ENCODE assay signal across 10 cellular contexts in genomic region chr12:28222081-28222700, GRCh38. TPM values are rescaled to one million over a fixed set of nuclear protein-coding genes. Genes with fewer than 3 reads are reported as not detected.
DNase-seq lines count a peak whose midpoint lies in the region; ATAC-seq, FAIRE-seq and TF ChIP-seq lines count a peak whose summit lies in the region.
"Had no signal": no experiment of that assay in that cellular context is flagged by ENCODE, and none has a peak within 500 bp of the region (broad histone marks: within the 10 kb centered on the region; RNA-seq: fewer than 3 reads in every experiment).

No MANE protein-coding gene starts in this region.

- H3K4me3 ChIP-seq in GM12865 (ENCODE audit: low read depth, low read length) = no peak overlapping the region
- H3K4me3 ChIP-seq: gastroesophageal sphincter had no signal

- no peak for FAIRE-seq in GM19239 (lab: Jason Lieb, UNC)

- H3K36me3 Mint-ChIP-seq in activated naive CD8-positive, alpha-beta T cell treated with anti-CD3 and anti-CD28 coated beads for 36 hours = peaks cover 31% of the 10 kb centered on the region

- TF ChIP-seq CTCF in GM12865 (IDR thresholded peaks at IDR 0.05; ENCODE audit: insufficient read depth, low read depth, low read length, missing control alignments) = no peak

- H3K9me3 Mint-ChIP-seq in activated naive CD8-positive, alpha-beta T cell treated with anti-CD3 and anti-CD28 coated beads for 36 hours = peaks cover 11% of the 10 kb centered on the region

- H3K27me3 Mint-ChIP-seq in activated naive CD8-positive, alpha-beta T cell treated with anti-CD3 and anti-CD28 coated beads for 36 hours = no peaks in the 10 kb centered on the region

- H3K4me1 Mint-ChIP-seq in activated naive CD8-positive, alpha-beta T cell treated with anti-CD3 and anti-CD28 coated beads for 36 hours = peaks cover 55% of the 10 kb centered on the region

- ATAC-seq in HG02840 (IDR thresholded peaks at IDR 0.05; ENCODE audit: low FRiP score, unreplicated experiment) = no peak
- ATAC-seq: gastroesophageal sphincter had no signal

- DNase-seq in GM12865 (ENCODE audit: low read depth) (peak; percentile 8), NCI-H524 (lab: John Stamatoyannopoulos, UW) (no peak), NCI-H510A (lab: John Stamatoyannopoulos, UW) (no peak), GM19239 (ENCODE audit: insufficient read length, low spot score) (no peak)
- peak; percentile 61 for DNase-seq in activated CD4-positive, alpha-beta T cell treated with anti-CD3 and anti-CD28 coated beads, Interleukin-2, amount 50 U/mL, for 1 hour
- peak; percentile 73 for DNase-seq in activated naive CD8-positive, alpha-beta T cell treated with anti-CD3 and anti-CD28 coated beads for 36 hours
- peak; percentile 54 to 77 for DNase-seq in stimulated activated CD4-positive, alpha-beta T cell treated with anti-CD3 and anti-CD28 coated beads, Interleukin-4, amount 100 ng/mL, for 4 hours
- DNase-seq: IMR-90 had no signal

- H3K27ac Mint-ChIP-seq in activated naive CD8-positive, alpha-beta T cell treated with anti-CD3 and anti-CD28 coated beads for 36 hours = peak overlapping the region; percentile 83

- peak overlapping the region; percentile 45 for H3K4me3 Mint-ChIP-seq in activated naive CD8-positive, alpha-beta T cell treated with anti-CD3 and anti-CD28 coated beads for 36 hours

RNA-seq across cellular contexts. Expression of gene CCDC91, which starts 31.9 kb away (rescaled TPM):
- 10 to 100 TPM; 18.7 to 24.1 TPM for total RNA-seq in activated naive CD8-positive, alpha-beta T cell treated with anti-CD3 and anti-CD28 coated beads for 36 hours

Comparison
In these comparisons a context has a peak if more than half of its experiments do, and no peak if none do; other contexts are left out.
1. DNase-seq: peak in GM12865 (single experiment), activated CD4-positive, alpha-beta T cell treated with anti-CD3 and anti-CD28 coated beads, Interleukin-2, amount 50 U/mL, for 1 hour (single experiment), activated naive CD8-positive, alpha-beta T cell treated with anti-CD3 and anti-CD28 coated beads for 36 hours (single experiment) and stimulated activated CD4-positive, alpha-beta T cell treated with anti-CD3 and anti-CD28 coated beads, Interleukin-4, amount 100 ng/mL, for 4 hours (2 of 2); none in NCI-H524 (0 of 2), NCI-H510A (single experiment) and GM19239 (single experiment).